19 cellular contexts compared by ENCODE assay signal in the genomic region with DNA sequence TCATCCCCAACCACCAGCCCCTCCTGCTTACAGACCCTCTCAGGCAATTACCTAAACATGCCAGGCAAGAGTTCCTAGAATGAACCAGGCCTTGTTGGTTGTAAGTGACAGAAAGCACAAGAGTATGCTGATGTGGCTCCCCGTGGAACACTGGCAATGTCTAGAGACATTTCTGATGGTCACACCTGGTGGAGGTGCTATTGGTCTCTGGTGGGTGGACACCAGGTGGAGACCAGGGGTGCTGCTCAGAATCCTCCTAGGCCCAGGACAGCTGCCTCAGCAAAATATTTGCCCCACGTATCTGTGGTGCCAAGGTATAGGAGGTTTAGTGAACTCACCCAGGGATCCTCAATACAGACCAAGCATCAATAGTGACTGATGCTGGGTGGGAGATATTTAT.
DNase-seq lines count a peak whose midpoint lies in the region; ATAC-seq and TF ChIP-seq lines count a peak whose summit lies in the region.
"Had no signal": no experiment of that assay in that cellular context is flagged by ENCODE, and none has a peak within 500 bp of the region (broad histone marks: within the 10 kb centered on the region; RNA-seq: fewer than 3 reads in every experiment).

No MANE protein-coding gene starts in this region.

- H3K27me3 Mint-ChIP-seq in type B pancreatic cell: no peaks in the 10 kb centered on the region
- H3K27me3 Mint-ChIP-seq: CD4-positive, CD25-positive, alpha-beta regulatory T cell had no signal

- no peaks in the 10 kb centered on the region for H3K9me3 Mint-ChIP-seq in type B pancreatic cell
- H3K9me3 Mint-ChIP-seq: CD4-positive, CD25-positive, alpha-beta regulatory T cell had no signal

- TF ChIP-seq CTCF in type B pancreatic cell (conservative IDR thresholded peaks at IDR 0.05): no peak

- DNase-seq in cardiac septum (ENCODE audit: low spot score) (peak; percentile 35), Right ventricle myocardium inferior (ENCODE audit: missing footprints) (no peak), mesenteric fat pad (ENCODE audit: low spot score) (peak; percentile 33), type B pancreatic cell (ENCODE audit: extremely low spot score, unreplicated experiment) (peak; percentile 15), NCI-H128 (lab: John Stamatoyannopoulos, UW; ENCODE audit: unreplicated experiment) (no peak), cortex of kidney (lab: John Stamatoyannopoulos, UW) (no peak)
- DNase-seq: ACHN; BE2C; C1 segment of cervical spinal cord; CD4-positive, CD25-positive, alpha-beta regulatory T cell; CD8-positive, alpha-beta memory T cell; COR-L47; DMS 273 treated with DMSO at 0.1 percent for 48 hours; DMS53; DND-41; EL; H9; IMR-90 had no signal

- intact Hi-C loops in cardiac septum (cut with DNase I): no loop called here
- intact Hi-C loops in Right ventricle myocardium inferior (cut with DNase I): no loop called here

- H3K27ac Mint-ChIP-seq in type B pancreatic cell: no peak overlapping the region
- H3K27ac Mint-ChIP-seq: CD4-positive, CD25-positive, alpha-beta regulatory T cell; CD8-positive, alpha-beta memory T cell; H9 had no signal

- no peaks in the 10 kb centered on the region for H3K36me3 Mint-ChIP-seq in type B pancreatic cell
- H3K36me3 Mint-ChIP-seq: CD4-positive, CD25-positive, alpha-beta regulatory T cell; CD8-positive, alpha-beta memory T cell had no signal

- ATAC-seq in Right ventricle myocardium inferior (no peak), HG02571 (IDR thresholded peaks at IDR 0.05; ENCODE audit: unreplicated experiment) (no peak)

- H3K4me1 Mint-ChIP-seq in type B pancreatic cell (ENCODE audit: unreplicated experiment): no peaks in the 10 kb centered on the region
- H3K4me1 Mint-ChIP-seq: CD4-positive, CD25-positive, alpha-beta regulatory T cell; CD8-positive, alpha-beta memory T cell; H9 had no signal

- H3K4me3 Mint-ChIP-seq in type B pancreatic cell: no peak overlapping the region
- H3K4me3 Mint-ChIP-seq: CD4-positive, CD25-positive, alpha-beta regulatory T cell; CD8-positive, alpha-beta memory T cell; H9 had no signal

Comparison
In these comparisons a context has a peak if more than half of its experiments do, and no peak if none do; other contexts are left out.
1. DNase-seq: peak in cardiac septum (single experiment), mesenteric fat pad (single experiment) and type B pancreatic cell (single experiment); none in Right ventricle myocardium inferior (single experiment), NCI-H128 (single experiment) and cortex of kidney (single experiment).